Comparison of ENCODE assay signal across 1 cellular context in genomic region chr16:29806641-29807425, GRCh38.
TF ChIP-seq lines count a peak whose summit lies in the region.

No MANE protein-coding gene starts in this region.

TF ChIP-seq in HepG2, 621 proteins besides CTCF, POLR2A, EP300 and RAD21 (continued from another document and continues in another):
- TF ChIP-seq, protein P1, sequence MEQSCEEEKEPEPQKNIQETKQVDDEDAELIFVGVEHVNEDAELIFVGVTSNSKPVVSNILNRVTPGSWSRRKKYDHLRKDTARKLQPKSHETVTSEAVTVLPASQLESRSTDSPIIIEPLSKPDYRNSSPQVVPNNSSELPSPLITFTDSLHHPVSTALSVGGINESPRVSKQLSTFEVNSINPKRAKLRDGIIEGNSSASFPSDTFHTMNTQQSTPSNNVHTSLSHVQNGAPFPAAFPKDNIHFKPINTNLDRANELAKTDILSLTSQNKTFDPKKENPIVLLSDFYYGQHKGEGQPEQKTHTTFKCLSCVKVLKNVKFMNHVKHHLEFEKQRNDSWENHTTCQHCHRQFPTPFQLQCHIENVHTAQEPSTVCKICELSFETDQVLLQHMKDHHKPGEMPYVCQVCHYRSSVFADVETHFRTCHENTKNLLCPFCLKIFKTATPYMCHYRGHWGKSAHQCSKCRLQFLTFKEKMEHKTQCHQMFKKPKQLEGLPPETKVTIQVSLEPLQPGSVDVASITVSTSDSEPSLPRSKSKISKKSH (CRISPR knock-in tag; IDR thresholded peaks at IDR 0.05; ENCODE audit: borderline replicate concordance) = 0 out of 2 replicates have a peak, but pooled peaks have one; percentile 34
- TF ChIP-seq RARA (CRISPR knock-in tag; IDR thresholded peaks at IDR 0.05) (0 out of 2 replicates have a peak, but pooled peaks have one; percentile 17), ZNF790 (CRISPR knock-in tag; IDR thresholded peaks at IDR 0.05; ENCODE audit: borderline replicate concordance) (0 out of 2 replicates have a peak, but pooled peaks have one; percentile 29), ELF3 (CRISPR knock-in tag; IDR thresholded peaks at IDR 0.05) (no peak), ZBTB14 (CRISPR knock-in tag; IDR thresholded peaks at IDR 0.05) (peak; percentile 53), ZFY (CRISPR knock-in tag; IDR thresholded peaks at IDR 0.05) (peak; percentile 81), ZFP62 (CRISPR knock-in tag; IDR thresholded peaks at IDR 0.05) (0 out of 2 replicates have a peak, but pooled peaks have one; percentile 12), ZNF496 (CRISPR knock-in tag; IDR thresholded peaks at IDR 0.05; ENCODE audit: insufficient replicate concordance) (no peak), ZFP82 (CRISPR knock-in tag; IDR thresholded peaks at IDR 0.05; ENCODE audit: borderline replicate concordance) (no peak), THRA (CRISPR knock-in tag; IDR thresholded peaks at IDR 0.05; ENCODE audit: borderline replicate concordance) (0 out of 2 replicates have a peak, but pooled peaks have one; percentile 9), ZBTB7A (CRISPR knock-in tag; IDR thresholded peaks at IDR 0.05) (peak; percentile 68; the same call in 1 of the 2 replicates), ZNF235 (CRISPR knock-in tag; IDR thresholded peaks at IDR 0.05; ENCODE audit: borderline replicate concordance) (no peak), ETV5 (CRISPR knock-in tag; IDR thresholded peaks at IDR 0.05; ENCODE audit: borderline replicate concordance) (0 out of 2 replicates have a peak, but pooled peaks have one; percentile 18), BRD4 (CRISPR knock-in tag; IDR thresholded peaks at IDR 0.05) (peak; percentile 63; the same call in 1 of the 2 replicates), ZNF768 (CRISPR knock-in tag; IDR thresholded peaks at IDR 0.05) (peak; percentile 50), YEATS4 (CRISPR knock-in tag; IDR thresholded peaks at IDR 0.05; ENCODE audit: borderline replicate concordance) (peak; percentile 57; the same call in 1 of the 2 replicates), GATAD2A (CRISPR knock-in tag; IDR thresholded peaks at IDR 0.05) (no peak), POLR2AphosphoS5 (IDR thresholded peaks at IDR 0.05; ENCODE audit: low read depth, low read length) (peak; percentile 38; the same call in 1 of the 2 replicates), HNRNPLL (IDR thresholded peaks at IDR 0.05; ENCODE audit: low read depth, low read length, poor library complexity, severe bottlenecking) (no peak), ESRRA (CRISPR knock-in tag; IDR thresholded peaks at IDR 0.05; ENCODE audit: low read depth) (no peak), SAP130 (CRISPR knock-in tag; IDR thresholded peaks at IDR 0.05; ENCODE audit: low read depth) (peak; percentile 19; the same call in 1 of the 2 replicates), MIXL1 (CRISPR knock-in tag; IDR thresholded peaks at IDR 0.05) (no peak), ATF3 (CRISPR knock-in tag; IDR thresholded peaks at IDR 0.05) (peak; percentile 32; the same call in 1 of the 2 replicates), BORCS8-MEF2B (CRISPR knock-in tag; IDR thresholded peaks at IDR 0.05) (0 out of 2 replicates have a peak, but pooled peaks have one; percentile 39), ZNF660 (CRISPR knock-in tag; IDR thresholded peaks at IDR 0.05; ENCODE audit: borderline replicate concordance, low read depth) (no peak), ZNF441 (CRISPR knock-in tag; IDR thresholded peaks at IDR 0.05; ENCODE audit: borderline replicate concordance) (peak; percentile 31; the same call in 1 of the 2 replicates), GABPB1 (CRISPR knock-in tag; IDR thresholded peaks at IDR 0.05) (peak; percentile 50; the same call in 1 of the 2 replicates), ZNF646 (CRISPR knock-in tag; IDR thresholded peaks at IDR 0.05) (no peak), SKI (IDR thresholded peaks at IDR 0.05; ENCODE audit: partially characterized antibody) (no peak), ZNF510 (CRISPR knock-in tag; IDR thresholded peaks at IDR 0.05; ENCODE audit: low read depth) (0 out of 2 replicates have a peak, but pooled peaks have one; percentile 41), NFKB2 (CRISPR knock-in tag; IDR thresholded peaks at IDR 0.05; ENCODE audit: borderline replicate concordance) (0 out of 2 replicates have a peak, but pooled peaks have one; percentile 28)
- TF ChIP-seq, protein P2, sequence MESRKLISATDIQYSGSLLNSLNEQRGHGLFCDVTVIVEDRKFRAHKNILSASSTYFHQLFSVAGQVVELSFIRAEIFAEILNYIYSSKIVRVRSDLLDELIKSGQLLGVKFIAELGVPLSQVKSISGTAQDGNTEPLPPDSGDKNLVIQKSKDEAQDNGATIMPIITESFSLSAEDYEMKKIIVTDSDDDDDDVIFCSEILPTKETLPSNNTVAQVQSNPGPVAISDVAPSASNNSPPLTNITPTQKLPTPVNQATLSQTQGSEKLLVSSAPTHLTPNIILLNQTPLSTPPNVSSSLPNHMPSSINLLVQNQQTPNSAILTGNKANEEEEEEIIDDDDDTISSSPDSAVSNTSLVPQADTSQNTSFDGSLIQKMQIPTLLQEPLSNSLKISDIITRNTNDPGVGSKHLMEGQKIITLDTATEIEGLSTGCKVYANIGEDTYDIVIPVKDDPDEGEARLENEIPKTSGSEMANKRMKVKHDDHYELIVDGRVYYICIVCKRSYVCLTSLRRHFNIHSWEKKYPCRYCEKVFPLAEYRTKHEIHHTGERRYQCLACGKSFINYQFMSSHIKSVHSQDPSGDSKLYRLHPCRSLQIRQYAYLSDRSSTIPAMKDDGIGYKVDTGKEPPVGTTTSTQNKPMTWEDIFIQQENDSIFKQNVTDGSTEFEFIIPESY (CRISPR knock-in tag; IDR thresholded peaks at IDR 0.05) = no peak
- TF ChIP-seq, protein P3, sequence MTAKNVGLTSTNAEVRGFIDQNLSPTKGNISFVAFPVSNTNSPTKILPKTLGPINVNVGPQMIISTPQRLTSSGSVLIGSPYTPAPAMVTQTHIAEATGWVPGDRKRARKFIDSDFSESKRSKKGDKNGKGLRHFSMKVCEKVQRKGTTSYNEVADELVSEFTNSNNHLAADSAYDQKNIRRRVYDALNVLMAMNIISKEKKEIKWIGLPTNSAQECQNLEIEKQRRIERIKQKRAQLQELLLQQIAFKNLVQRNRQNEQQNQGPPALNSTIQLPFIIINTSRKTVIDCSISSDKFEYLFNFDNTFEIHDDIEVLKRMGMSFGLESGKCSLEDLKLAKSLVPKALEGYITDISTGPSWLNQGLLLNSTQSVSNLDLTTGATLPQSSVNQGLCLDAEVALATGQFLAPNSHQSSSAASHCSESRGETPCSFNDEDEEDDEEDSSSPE (CRISPR knock-in tag; IDR thresholded peaks at IDR 0.05) = peak; percentile 90
- TF ChIP-seq, protein P4, sequence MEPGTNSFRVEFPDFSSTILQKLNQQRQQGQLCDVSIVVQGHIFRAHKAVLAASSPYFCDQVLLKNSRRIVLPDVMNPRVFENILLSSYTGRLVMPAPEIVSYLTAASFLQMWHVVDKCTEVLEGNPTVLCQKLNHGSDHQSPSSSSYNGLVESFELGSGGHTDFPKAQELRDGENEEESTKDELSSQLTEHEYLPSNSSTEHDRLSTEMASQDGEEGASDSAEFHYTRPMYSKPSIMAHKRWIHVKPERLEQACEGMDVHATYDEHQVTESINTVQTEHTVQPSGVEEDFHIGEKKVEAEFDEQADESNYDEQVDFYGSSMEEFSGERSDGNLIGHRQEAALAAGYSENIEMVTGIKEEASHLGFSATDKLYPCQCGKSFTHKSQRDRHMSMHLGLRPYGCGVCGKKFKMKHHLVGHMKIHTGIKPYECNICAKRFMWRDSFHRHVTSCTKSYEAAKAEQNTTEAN (CRISPR knock-in tag; conservative IDR thresholded peaks at IDR 0.05) = 0 out of 2 replicates have a peak, but pooled peaks have one; percentile 52
- TF ChIP-seq, protein P5, sequence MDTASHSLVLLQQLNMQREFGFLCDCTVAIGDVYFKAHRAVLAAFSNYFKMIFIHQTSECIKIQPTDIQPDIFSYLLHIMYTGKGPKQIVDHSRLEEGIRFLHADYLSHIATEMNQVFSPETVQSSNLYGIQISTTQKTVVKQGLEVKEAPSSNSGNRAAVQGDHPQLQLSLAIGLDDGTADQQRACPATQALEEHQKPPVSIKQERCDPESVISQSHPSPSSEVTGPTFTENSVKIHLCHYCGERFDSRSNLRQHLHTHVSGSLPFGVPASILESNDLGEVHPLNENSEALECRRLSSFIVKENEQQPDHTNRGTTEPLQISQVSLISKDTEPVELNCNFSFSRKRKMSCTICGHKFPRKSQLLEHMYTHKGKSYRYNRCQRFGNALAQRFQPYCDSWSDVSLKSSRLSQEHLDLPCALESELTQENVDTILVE (CRISPR knock-in tag; IDR thresholded peaks at IDR 0.05) = peak; percentile 81
